In genomic region chr6:35452186-35453090, GRCh38 we compare ENCODE assay signal across 1 cellular context.
TF ChIP-seq lines count a peak whose summit lies in the region.

FANCE (plus strand) TSS chr6:35452338; CDS start chr6:35452546, 208 bp downstream.

TF ChIP-seq in HepG2, 621 proteins besides CTCF, POLR2A, EP300 and RAD21 (continued from another document and continues in another):
- TF ChIP-seq ZHX2 (IDR thresholded peaks at IDR 0.05; ENCODE audit: low read depth) (peak; percentile 76; the same call in 1 of the 2 replicates), ZHX2 (CRISPR knock-in tag; IDR thresholded peaks at IDR 0.05; ENCODE audit: borderline replicate concordance) (no peak; the same call in 1 of the 2 replicates), ZMAT3 (CRISPR knock-in tag; conservative IDR thresholded peaks at IDR 0.05) (peak; percentile 78; the same call in 1 of the 2 replicates), ZNF547 (CRISPR knock-in tag; IDR thresholded peaks at IDR 0.05) (peak; percentile 96; the same call in 1 of the 2 replicates), ZNF703 (CRISPR knock-in tag; IDR thresholded peaks at IDR 0.05; ENCODE audit: borderline replicate concordance) (no peak), SIN3B (IDR thresholded peaks at IDR 0.05; ENCODE audit: low read length) (no peak), SNAPC5 (CRISPR knock-in tag; IDR thresholded peaks at IDR 0.05; ENCODE audit: borderline replicate concordance) (peak; percentile 73; the same call in 1 of the 2 replicates), KDM3A (CRISPR knock-in tag; IDR thresholded peaks at IDR 0.05; ENCODE audit: low read depth) (peak; percentile 74; the same call in 1 of the 2 replicates), ATF7-NPFF (CRISPR knock-in tag; IDR thresholded peaks at IDR 0.05; ENCODE audit: low read depth) (peak; percentile 95), FOXC1 (CRISPR knock-in tag; IDR thresholded peaks at IDR 0.05; ENCODE audit: borderline replicate concordance) (0 out of 2 replicates have a peak, but pooled peaks have one; percentile 31), ZNF382 (CRISPR knock-in tag; IDR thresholded peaks at IDR 0.05; ENCODE audit: borderline replicate concordance) (no peak), ZMYM4 (CRISPR knock-in tag; IDR thresholded peaks at IDR 0.05) (peak; percentile 72; the same call in 1 of the 2 replicates), GATA4 (IDR thresholded peaks at IDR 0.05; ENCODE audit: borderline replicate concordance, low read depth) (no peak), RFXAP (CRISPR knock-in tag; IDR thresholded peaks at IDR 0.05; ENCODE audit: borderline replicate concordance) (peak; percentile 60; the same call in 1 of the 2 replicates), ARID4A (CRISPR knock-in tag; IDR thresholded peaks at IDR 0.05; ENCODE audit: borderline replicate concordance) (peak; percentile 93), STAT5B (CRISPR knock-in tag; IDR thresholded peaks at IDR 0.05) (no peak), ZKSCAN1 (IDR thresholded peaks at IDR 0.05; ENCODE audit: low read length) (no peak), ZSCAN31 (CRISPR knock-in tag; IDR thresholded peaks at IDR 0.05; ENCODE audit: low read depth) (no peak), NPAS2 (CRISPR knock-in tag; IDR thresholded peaks at IDR 0.05; ENCODE audit: borderline replicate concordance) (no peak), ATF4 (CRISPR knock-in tag; IDR thresholded peaks at IDR 0.05) (no peak), MLX (CRISPR knock-in tag; IDR thresholded peaks at IDR 0.05) (0 out of 2 replicates have a peak, but pooled peaks have one; percentile 35), MIER2 (CRISPR knock-in tag; IDR thresholded peaks at IDR 0.05) (no peak), PRDM15 (CRISPR knock-in tag; IDR thresholded peaks at IDR 0.05) (peak; percentile 61; the same call in 1 of the 2 replicates), SMARCE1 (IDR thresholded peaks at IDR 0.05; ENCODE audit: borderline replicate concordance) (no peak), NFKB2 (CRISPR knock-in tag; IDR thresholded peaks at IDR 0.05; ENCODE audit: borderline replicate concordance) (peak; percentile 91; the same call in 1 of the 2 replicates), RFXANK (CRISPR knock-in tag; IDR thresholded peaks at IDR 0.05) (no peak; the same call in 1 of the 2 replicates), PHF8 (CRISPR knock-in tag; IDR thresholded peaks at IDR 0.05) (peak; percentile 79), PRDM10 (CRISPR knock-in tag; IDR thresholded peaks at IDR 0.05; ENCODE audit: low read depth) (no peak), ZBTB33 (CRISPR knock-in tag; IDR thresholded peaks at IDR 0.05) (no peak), TP53 (CRISPR knock-in tag; conservative IDR thresholded peaks at IDR 0.05) (no peak), NCOA1 (CRISPR knock-in tag; IDR thresholded peaks at IDR 0.05) (0 out of 2 replicates have a peak, but pooled peaks have one; percentile 41), ZNF512 (CRISPR knock-in tag; IDR thresholded peaks at IDR 0.05) (no peak)
